In the genomic region with DNA sequence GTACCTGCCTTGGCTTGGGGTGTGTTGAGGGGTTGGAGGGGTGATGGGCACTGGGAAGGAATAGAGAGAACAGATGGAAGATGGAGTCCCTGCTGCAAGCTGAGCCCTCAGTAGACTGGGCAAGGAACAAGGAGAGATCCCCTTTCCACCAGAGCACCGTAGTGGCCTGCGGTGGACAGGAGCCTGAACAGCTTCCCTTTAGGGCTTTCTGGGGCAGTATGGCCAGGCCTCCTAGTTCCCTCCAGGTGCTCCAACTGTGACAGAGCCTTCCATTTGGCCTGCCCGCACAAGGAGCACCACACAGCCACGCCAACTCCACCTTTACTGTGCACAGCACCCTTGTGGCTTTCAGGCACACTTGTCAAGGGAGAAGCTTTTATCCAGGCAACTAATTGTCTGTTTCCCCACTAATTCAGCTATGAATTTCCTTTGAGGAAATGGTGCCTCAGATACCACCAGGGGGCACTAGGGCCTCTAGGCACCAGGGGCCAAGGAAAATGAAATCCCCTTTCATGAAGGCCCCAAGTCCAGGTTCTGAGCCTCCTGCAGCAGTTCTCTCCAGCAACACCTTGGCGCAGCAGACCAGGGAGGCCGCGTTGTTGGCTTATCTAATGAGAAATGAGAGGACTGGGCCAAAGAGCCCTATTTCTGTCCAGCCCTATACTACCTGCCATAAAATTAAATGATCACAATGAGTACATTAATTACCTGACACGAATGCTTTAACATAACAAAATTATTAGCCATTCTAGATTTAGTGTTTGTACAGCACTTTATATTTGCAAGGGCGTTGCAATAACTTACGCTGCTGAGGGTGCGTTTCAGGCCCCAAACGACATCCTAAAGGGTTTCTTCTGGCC, we compare ENCODE assay signal across 8 cellular contexts. TPM values are rescaled to one million over a fixed set of nuclear protein-coding genes. Genes with fewer than 3 reads are reported as not detected.
DNase-seq lines count a peak whose midpoint lies in the region; ATAC-seq, FAIRE-seq and TF ChIP-seq lines count a peak whose summit lies in the region.

No MANE protein-coding gene starts in this region.

- no peaks in the 10 kb centered on the region for H3K4me1 Mint-ChIP-seq in activated CD4-positive, alpha-beta memory T cell treated with anti-CD3 and anti-CD28 coated beads, Interleukin-2, amount 10 ng/mL, durations not matched to agents 7 days and 5 days
- no peaks in the 10 kb centered on the region for H3K4me1 Mint-ChIP-seq in natural killer cell treated with Interleukin-12 subunit alpha and Interleukin-12 subunit beta and Interleukin-15 and Interleukin-18, amount 100 ng/mL, for 72 hours (ENCODE audit: low read depth in 2 of 2)
- H3K4me1 Mint-ChIP-seq in type B pancreatic cell (ENCODE audit: unreplicated experiment), result peaks cover 3% of the 10 kb centered on the region

- TF ChIP-seq CTCF in AG04450 (IDR thresholded peaks at IDR 0.05; ENCODE audit: low read depth, low read length) (peak; percentile 81), esophagus muscularis mucosa (IDR thresholded peaks at IDR 0.05) (peak; percentile 55 to 70 (median 59)), type B pancreatic cell (conservative IDR thresholded peaks at IDR 0.05) (peak; percentile 83)

- H3K27me3 ChIP-seq in AG04450 (ENCODE audit: control insufficient read depth, insufficient read depth, low read length) (peaks cover 30% of the 10 kb centered on the region), esophagus muscularis mucosa (no peaks in the 10 kb centered on the region)

- intact Hi-C loops in esophagus muscularis mucosa (cut with DNase I), result loop anchor here (2.0 kb wide), 1 partner anchor 217 kb away; no protein-coding TSS in a partner anchor

- no peaks in the 10 kb centered on the region for H3K36me3 Mint-ChIP-seq in activated CD4-positive, alpha-beta memory T cell treated with anti-CD3 and anti-CD28 coated beads, Interleukin-2, amount 10 ng/mL, durations not matched to agents 7 days and 5 days (ENCODE audit: low read depth)
- no peaks in the 10 kb centered on the region for H3K36me3 Mint-ChIP-seq in natural killer cell treated with Interleukin-12 subunit alpha and Interleukin-12 subunit beta and Interleukin-15 and Interleukin-18, amount 100 ng/mL, for 72 hours
- no peaks in the 10 kb centered on the region for H3K36me3 Mint-ChIP-seq in type B pancreatic cell

- no peak for TF ChIP-seq EP300 in esophagus muscularis mucosa (IDR thresholded peaks at IDR 0.05)

- H3K4me1 ChIP-seq in esophagus muscularis mucosa, result no peaks in the 10 kb centered on the region

- H3K4me3 ChIP-seq in AG04450 (ENCODE audit: low read depth, low read length), result no peak overlapping the region
- no peak overlapping the region for H3K4me3 ChIP-seq in esophagus muscularis mucosa

- ATAC-seq in natural killer cell treated with Interleukin-12 subunit alpha and Interleukin-12 subunit beta and Interleukin-15 and Interleukin-18, amount 100 ng/mL, for 72 hours, result no peak
- ATAC-seq in HG02981 (IDR thresholded peaks at IDR 0.05; ENCODE audit: unreplicated experiment), result no peak

- 69% methylated on average over 9 of the region's 12 CpGs for WGBS in esophagus muscularis mucosa

- CTCF ChIA-PET in AG04450 (lab: Charles Lee), result interaction anchor here (0.6 to 7.3 kb wide), 23 partner anchors 10 to 296 kb away, joined by 3 to 93 read pairs (median 3); partner anchors contain the start of gene TMEM53
- CTCF ChIA-PET in activated CD4-positive, alpha-beta memory T cell treated with anti-CD3 and anti-CD28 coated beads, Interleukin-2, amount 10 ng/mL, durations not matched to agents 7 days and 5 days (lab: Charles Lee), result interaction anchor here (0.7 to 2.6 kb wide), 8 partner anchors 9 to 275 kb away, joined by 3 to 14 read pairs (median 4); no protein-coding TSS in a partner anchor

- TF ChIP-seq POLR2A in GM12891 (IDR thresholded peaks at IDR 0.05; ENCODE audit: low read depth, low read length), result no peak
- TF ChIP-seq POLR2A in esophagus muscularis mucosa (IDR thresholded peaks at IDR 0.05; ENCODE audit: low read depth), result no peak

- POLR2A ChIA-PET in AG04450 (lab: Yijun Ruan, JAX), result no interaction called here
- POLR2A ChIA-PET in activated CD4-positive, alpha-beta memory T cell treated with anti-CD3 and anti-CD28 coated beads, Interleukin-2, amount 10 ng/mL, durations not matched to agents 7 days and 5 days (lab: Charles Lee), result interaction anchor here (1.0 kb wide), 1 partner anchor 215 kb away, joined by 3 read pairs; no protein-coding TSS in a partner anchor

- H3K27ac ChIP-seq in AG04450 (ENCODE audit: low read depth, low read length), result no peak overlapping the region
- H3K27ac ChIP-seq in esophagus muscularis mucosa (replicated peaks in 1 of 4), result no peak overlapping the region

- H3K9me3 Mint-ChIP-seq in activated CD4-positive, alpha-beta memory T cell treated with anti-CD3 and anti-CD28 coated beads, Interleukin-2, amount 10 ng/mL, durations not matched to agents 7 days and 5 days, result no peaks in the 10 kb centered on the region
- no peaks in the 10 kb centered on the region for H3K9me3 Mint-ChIP-seq in natural killer cell treated with Interleukin-12 subunit alpha and Interleukin-12 subunit beta and Interleukin-15 and Interleukin-18, amount 100 ng/mL, for 72 hours
- H3K9me3 Mint-ChIP-seq in type B pancreatic cell, result no peaks in the 10 kb centered on the region

- no peak overlapping the region for H3K27ac Mint-ChIP-seq in activated CD4-positive, alpha-beta memory T cell treated with anti-CD3 and anti-CD28 coated beads, Interleukin-2, amount 10 ng/mL, durations not matched to agents 7 days and 5 days
- H3K27ac Mint-ChIP-seq in natural killer cell treated with Interleukin-12 subunit alpha and Interleukin-12 subunit beta and Interleukin-15 and Interleukin-18, amount 100 ng/mL, for 72 hours, result no peak overlapping the region
- no peak overlapping the region for H3K27ac Mint-ChIP-seq in type B pancreatic cell

- FAIRE-seq in GM12891 (lab: Jason Lieb, UNC), result peak; percentile 59

- H3K4me3 Mint-ChIP-seq in activated CD4-positive, alpha-beta memory T cell treated with anti-CD3 and anti-CD28 coated beads, Interleukin-2, amount 10 ng/mL, durations not matched to agents 7 days and 5 days, result no peak overlapping the region
- H3K4me3 Mint-ChIP-seq in natural killer cell treated with Interleukin-12 subunit alpha and Interleukin-12 subunit beta and Interleukin-15 and Interleukin-18, amount 100 ng/mL, for 72 hours, result no peak overlapping the region
- H3K4me3 Mint-ChIP-seq in type B pancreatic cell, result no peak overlapping the region

- peaks cover 6% of the 10 kb centered on the region for H3K27me3 Mint-ChIP-seq in activated CD4-positive, alpha-beta memory T cell treated with anti-CD3 and anti-CD28 coated beads, Interleukin-2, amount 10 ng/mL, durations not matched to agents 7 days and 5 days
- no peaks in the 10 kb centered on the region for H3K27me3 Mint-ChIP-seq in natural killer cell treated with Interleukin-12 subunit alpha and Interleukin-12 subunit beta and Interleukin-15 and Interleukin-18, amount 100 ng/mL, for 72 hours
- H3K27me3 Mint-ChIP-seq in type B pancreatic cell, result peaks cover 22% of the 10 kb centered on the region

- DNase-seq in AG04450 (ENCODE audit: low read depth, low spot score) (peak; percentile 16), GM12891 (ENCODE audit: insufficient read length, low spot score) (peak; percentile 17), NCI-H446 treated with DMSO at 0.1 percent for 48 hours (lab: John Stamatoyannopoulos, UW) (peak; percentile 1), esophagus muscularis mucosa (ENCODE audit: extremely low spot score) (no peak), type B pancreatic cell (ENCODE audit: extremely low spot score, unreplicated experiment) (no peak)
- DNase-seq in activated CD4-positive, alpha-beta memory T cell treated with anti-CD3 and anti-CD28 coated beads, Interleukin-2, amount 10 ng/mL, durations not matched to agents 7 days and 5 days, result peak; percentile 42
- peak; percentile 73 for DNase-seq in natural killer cell treated with Interleukin-12 subunit alpha and Interleukin-12 subunit beta and Interleukin-15 and Interleukin-18, amount 100 ng/mL, for 72 hours (ENCODE audit: low spot score)

- H3K9me3 ChIP-seq in AG04450 (ENCODE audit: control insufficient read depth, insufficient read depth, low read length) (no peaks in the 10 kb centered on the region), esophagus muscularis mucosa (no peaks in the 10 kb centered on the region)

- H3K36me3 ChIP-seq in esophagus muscularis mucosa, result no peaks in the 10 kb centered on the region

TF ChIP-seq in GM12891, 5 proteins besides CTCF, POLR2A, EP300 and RAD21:
- TF ChIP-seq SPI1 (IDR thresholded peaks at IDR 0.05; ENCODE audit: low read depth, low read length) (no peak), TAF1 (IDR thresholded peaks at IDR 0.05; ENCODE audit: low read depth, low read length) (no peak)

RNA-seq across cellular contexts. Expression of gene ERI3, which starts 23.1 kb away (rescaled TPM):
- 46.2 and 54.0 TPM in 2 replicates for polyA plus RNA-seq in AG04450 (2011; rRNA removed)
- polyA minus RNA-seq in AG04450 (2011; rRNA and poly(A)+ RNA removed), result 56.5 and 73.0 TPM in 2 replicates
- 28.3 TPM for polyA plus RNA-seq in GM12891 (2012; ENCODE audit: low read depth, missing spikeins)
- 10 to 100 TPM; 21.4 to 22.9 TPM for total RNA-seq in activated CD4-positive, alpha-beta memory T cell treated with anti-CD3 and anti-CD28 coated beads, Interleukin-2, amount 10 ng/mL, durations not matched to agents 7 days and 5 days
- total RNA-seq in esophagus muscularis mucosa (10 to 100 TPM; 40.4 to 56.6 (median 47.0) TPM), type B pancreatic cell (ENCODE audit: low replicate concordance) (54.7 and 72.7 TPM in 2 replicates)
- total RNA-seq in natural killer cell treated with Interleukin-12 subunit alpha and Interleukin-12 subunit beta and Interleukin-15 and Interleukin-18, amount 100 ng/mL, for 72 hours, result 10 to 100 TPM; 33.2 to 36.0 TPM

RNA-seq across cellular contexts. Expression of gene RNF220, which starts 26.9 kb away (rescaled TPM):
- polyA plus RNA-seq in AG04450 (2011; rRNA removed), result 46.4 and 48.0 TPM in 2 replicates
- polyA minus RNA-seq in AG04450 (2011; rRNA and poly(A)+ RNA removed), result 28.4 and 38.7 TPM in 2 replicates
- polyA plus RNA-seq in GM12891 (2012; ENCODE audit: low read depth, missing spikeins), result 52.4 TPM
- total RNA-seq in activated CD4-positive, alpha-beta memory T cell treated with anti-CD3 and anti-CD28 coated beads, Interleukin-2, amount 10 ng/mL, durations not matched to agents 7 days and 5 days, result 10 to 100 TPM; 69.0 to 70.7 TPM
- total RNA-seq in esophagus muscularis mucosa (100 to 1,000 TPM; 112 to 157 (median 126) TPM), type B pancreatic cell (ENCODE audit: low replicate concordance) (87.1 and 101 TPM in 2 replicates)
- total RNA-seq in natural killer cell treated with Interleukin-12 subunit alpha and Interleukin-12 subunit beta and Interleukin-15 and Interleukin-18, amount 100 ng/mL, for 72 hours, result 10 to 100 TPM; 66.0 to 71.2 TPM

Comparison
In these comparisons a context has a peak if more than half of its experiments do, and no peak if none do; other contexts are left out.
1. DNase-seq: peak in AG04450 (single experiment), GM12891 (single experiment), NCI-H446 treated with DMSO at 0.1 percent for 48 hours (single experiment), activated CD4-positive, alpha-beta memory T cell treated with anti-CD3 and anti-CD28 coated beads, Interleukin-2, amount 10 ng/mL, durations not matched to agents 7 days and 5 days (single experiment) and natural killer cell treated with Interleukin-12 subunit alpha and Interleukin-12 subunit beta and Interleukin-15 and Interleukin-18, amount 100 ng/mL, for 72 hours (single experiment); none in esophagus muscularis mucosa (single experiment) and type B pancreatic cell (single experiment).
2. Peak in every context shown above with its lines, with median percentiles within 50 percentile points of each other: CTCF ChIP-seq.